ENCODE assay signal across 9 cellular contexts in the genomic region with DNA sequence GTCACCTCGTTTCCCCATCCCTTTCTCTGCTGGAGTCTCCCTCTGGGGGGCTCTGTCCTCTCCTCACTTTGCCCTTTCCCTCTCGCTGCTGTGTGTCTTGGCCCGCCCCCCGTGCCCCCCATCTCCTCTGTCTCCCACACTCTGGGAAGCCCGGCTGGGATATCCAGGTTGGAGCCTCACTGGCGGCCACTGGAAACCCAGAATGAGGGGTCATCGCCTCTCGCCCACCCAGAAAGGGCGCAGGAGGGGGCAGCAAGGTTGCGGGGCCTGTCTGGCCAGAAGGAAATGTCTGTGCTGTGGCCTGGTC. TPM values are rescaled to one million over a fixed set of nuclear protein-coding genes. Genes with fewer than 3 reads are reported as not detected.
DNase-seq lines count a peak whose midpoint lies in the region; ATAC-seq and TF ChIP-seq lines count a peak whose summit lies in the region.
"Had no signal": no experiment of that assay in that cellular context is flagged by ENCODE, and none has a peak within 500 bp of the region (broad histone marks: within the 10 kb centered on the region; RNA-seq: fewer than 3 reads in every experiment).

No MANE protein-coding gene starts in this region.

- H3K4me3 ChIP-seq in GM23338 = peak overlapping the region; percentile 71
- H3K4me3 ChIP-seq in iPS-18c (ENCODE audit: insufficient read depth, low read depth, low read length) = peak overlapping the region; percentile 32; the same call in 1 of the 2 replicates
- H3K4me3 ChIP-seq in skeletal muscle satellite cell (ENCODE audit: low read length) = peak overlapping the region; percentile 48

- H2AFZ ChIP-seq in GM23338 = no peak overlapping the region

- peak overlapping the region; percentile 86 for H3K9ac ChIP-seq in skeletal muscle satellite cell (ENCODE audit: low read depth, low read length)

- H3K4me1 ChIP-seq in GM23338 (ENCODE audit: insufficient read depth) = peaks cover 52% of the 10 kb centered on the region
- H3K4me1 ChIP-seq in skeletal muscle satellite cell (ENCODE audit: control insufficient read depth, insufficient read depth, low read length) = peaks cover 82% of the 10 kb centered on the region

- H3K4me3 Mint-ChIP-seq in GM23338 = peak overlapping the region; percentile 77
- H3K4me3 Mint-ChIP-seq in activated naive CD8-positive, alpha-beta T cell treated with anti-CD3 and anti-CD28 coated beads, Interleukin-2, amount 10 ng/mL, durations not matched to agents 7 days and 5 days = no peak overlapping the region

- H3K9me3 Mint-ChIP-seq in GM23338 = peaks cover 3% of the 10 kb centered on the region; the same call in 2 of the 3 replicates
- no peaks in the 10 kb centered on the region for H3K9me3 Mint-ChIP-seq in activated naive CD8-positive, alpha-beta T cell treated with anti-CD3 and anti-CD28 coated beads, Interleukin-2, amount 10 ng/mL, durations not matched to agents 7 days and 5 days

- H3K9me2 ChIP-seq in GM23338 (ENCODE audit: insufficient read depth) = no peaks in the 10 kb centered on the region

- H3K27ac Mint-ChIP-seq in GM23338 = peak overlapping the region; percentile 89; the same call in 1 of the 2 replicates
- H3K27ac Mint-ChIP-seq in activated naive CD8-positive, alpha-beta T cell treated with anti-CD3 and anti-CD28 coated beads, Interleukin-2, amount 10 ng/mL, durations not matched to agents 7 days and 5 days = peak overlapping the region; percentile 79

- no peaks in the 10 kb centered on the region for H3K27me3 ChIP-seq in GM23338 (ENCODE audit: insufficient read depth)
- no peaks in the 10 kb centered on the region for H3K27me3 ChIP-seq in skeletal muscle satellite cell (ENCODE audit: control insufficient read depth, insufficient read depth, low read length)

- no peaks in the 10 kb centered on the region for H3K79me2 ChIP-seq in GM23338 (replicated peaks; ENCODE audit: insufficient read depth)

- peaks cover 15% of the 10 kb centered on the region for H3K36me3 Mint-ChIP-seq in GM23338 (ENCODE audit: low read depth)
- H3K36me3 Mint-ChIP-seq in activated naive CD8-positive, alpha-beta T cell treated with anti-CD3 and anti-CD28 coated beads, Interleukin-2, amount 10 ng/mL, durations not matched to agents 7 days and 5 days = peaks cover 32% of the 10 kb centered on the region

- H3K4me2 ChIP-seq in GM23338 = peak overlapping the region; percentile 90
- peak overlapping the region; percentile 76 for H3K4me2 ChIP-seq in skeletal muscle satellite cell (ENCODE audit: low read length)

- H3K27ac ChIP-seq in GM23338 (ENCODE audit: low read depth) = no peak overlapping the region

- no peaks in the 10 kb centered on the region; the same call in 1 of the 2 replicates for H4K20me1 ChIP-seq in GM23338 (replicated peaks; ENCODE audit: insufficient read depth)

- POLR2A ChIA-PET in activated naive CD8-positive, alpha-beta T cell treated with anti-CD3 and anti-CD28 coated beads, Interleukin-2, amount 10 ng/mL, durations not matched to agents 7 days and 5 days (lab: Charles Lee) = interaction anchor here (1.1 to 1.8 kb wide), 2 partner anchors 17 to 26 kb away, joined by 3 to 6 read pairs; no protein-coding TSS in a partner anchor

- peaks cover 39% of the 10 kb centered on the region for H3K27me3 Mint-ChIP-seq in GM23338 (ENCODE audit: insufficient read depth, low read depth, poor library complexity)
- no peaks in the 10 kb centered on the region for H3K27me3 Mint-ChIP-seq in activated naive CD8-positive, alpha-beta T cell treated with anti-CD3 and anti-CD28 coated beads, Interleukin-2, amount 10 ng/mL, durations not matched to agents 7 days and 5 days

- ATAC-seq in GM23338 (no peak), GM21723 (IDR thresholded peaks at IDR 0.05; ENCODE audit: unreplicated experiment) (no peak), HG03196 (IDR thresholded peaks at IDR 0.05; ENCODE audit: unreplicated experiment) (no peak)
- no peak for ATAC-seq in activated naive CD8-positive, alpha-beta T cell treated with anti-CD3 and anti-CD28 coated beads, Interleukin-2, amount 10 ng/mL, durations not matched to agents 7 days and 5 days (ENCODE audit: low read depth)

- no peak for DNase-seq in GM23338 (ENCODE audit: low spot score)
- DNase-seq in activated naive CD8-positive, alpha-beta T cell treated with anti-CD3 and anti-CD28 coated beads, Interleukin-2, amount 10 ng/mL, durations not matched to agents 7 days and 5 days = no peak
- no peak for DNase-seq in NCI-H1930 (lab: John Stamatoyannopoulos, UW)
- no peak for DNase-seq in HUDEP-2 (lab: John Stamatoyannopoulos, UW; ENCODE audit: unreplicated experiment in 76 of 76)
- DNase-seq: NCI-H1417 treated with DMSO at 0.1 percent for 48 hours had no signal

- TF ChIP-seq CTCF in GM23338 (conservative IDR thresholded peaks at IDR 0.05; ENCODE audit: low read depth in 2 of 2) = no peak

- H3K36me3 ChIP-seq in GM23338 (ENCODE audit: insufficient read depth) (no peaks in the 10 kb centered on the region), skeletal muscle satellite cell (ENCODE audit: insufficient read depth, low read length) (peaks cover 40% of the 10 kb centered on the region)

- H3K9me3 ChIP-seq in iPS-18c (ENCODE audit: control insufficient read depth, insufficient read depth, low read length) (no peaks in the 10 kb centered on the region), skeletal muscle satellite cell (replicated peaks; ENCODE audit: low read length) (no peaks in the 10 kb centered on the region)

- H3K4me1 Mint-ChIP-seq in GM23338 = peaks cover 63% of the 10 kb centered on the region
- peaks cover 51% of the 10 kb centered on the region for H3K4me1 Mint-ChIP-seq in activated naive CD8-positive, alpha-beta T cell treated with anti-CD3 and anti-CD28 coated beads, Interleukin-2, amount 10 ng/mL, durations not matched to agents 7 days and 5 days

- H3F3A ChIP-seq in GM23338 (replicated peaks; ENCODE audit: low read depth) = peaks cover 31% of the 10 kb centered on the region

TF ChIP-seq in GM23338, 12 proteins besides CTCF, POLR2A, EP300 and RAD21 (continues in another document):
- no peak for TF ChIP-seq ZNF114 (CRISPR knock-in tag; IDR thresholded peaks at IDR 0.05)
- TF ChIP-seq POLR2AphosphoS5 (IDR thresholded peaks at IDR 0.05; ENCODE audit: low read depth) = no peak
- TF ChIP-seq STAT1 (IDR thresholded peaks at IDR 0.05; ENCODE audit: unreplicated experiment) = no peak
- no peak for TF ChIP-seq CREB1 (CRISPR knock-in tag; IDR thresholded peaks at IDR 0.05; ENCODE audit: low read depth)
- TF ChIP-seq, protein P1, sequence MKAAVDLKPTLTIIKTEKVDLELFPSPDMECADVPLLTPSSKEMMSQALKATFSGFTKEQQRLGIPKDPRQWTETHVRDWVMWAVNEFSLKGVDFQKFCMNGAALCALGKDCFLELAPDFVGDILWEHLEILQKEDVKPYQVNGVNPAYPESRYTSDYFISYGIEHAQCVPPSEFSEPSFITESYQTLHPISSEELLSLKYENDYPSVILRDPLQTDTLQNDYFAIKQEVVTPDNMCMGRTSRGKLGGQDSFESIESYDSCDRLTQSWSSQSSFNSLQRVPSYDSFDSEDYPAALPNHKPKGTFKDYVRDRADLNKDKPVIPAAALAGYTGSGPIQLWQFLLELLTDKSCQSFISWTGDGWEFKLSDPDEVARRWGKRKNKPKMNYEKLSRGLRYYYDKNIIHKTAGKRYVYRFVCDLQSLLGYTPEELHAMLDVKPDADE (IDR thresholded peaks at IDR 0.05) = no peak
- no peak for TF ChIP-seq ZNF331 (CRISPR knock-in tag; IDR thresholded peaks at IDR 0.05; ENCODE audit: low read depth)

RNA-seq across cellular contexts. Expression of a gene that starts 15.6 kb away (rescaled TPM):
- total RNA-seq in GM23338 (2014; rRNA removed; shearing (Covaris generic)) = 8.0 and 9.7 TPM in 2 replicates
- polyA plus RNA-seq in GM23338 (2016; fragmentation: Nextera tagmentation; extraction: Ambion mirVana) = 8.2 and 11.0 TPM in 2 replicates
- 10 to 100 TPM; 37.8 to 40.8 TPM for total RNA-seq in activated naive CD8-positive, alpha-beta T cell treated with anti-CD3 and anti-CD28 coated beads, Interleukin-2, amount 10 ng/mL, durations not matched to agents 7 days and 5 days
- 5.8 and 6.6 TPM in 2 replicates for total RNA-seq in skeletal muscle satellite cell (2012; rRNA removed)

RNA-seq across cellular contexts. Expression of a gene that starts 28.1 kb away (rescaled TPM):
- 6.7 and 7.9 TPM in 2 replicates for total RNA-seq in GM23338 (2014; rRNA removed; shearing (Covaris generic))
- polyA plus RNA-seq in GM23338 (2016; fragmentation: Nextera tagmentation; extraction: Ambion mirVana) = 0.99 and 1.4 TPM in 2 replicates
- total RNA-seq in activated naive CD8-positive, alpha-beta T cell treated with anti-CD3 and anti-CD28 coated beads, Interleukin-2, amount 10 ng/mL, durations not matched to agents 7 days and 5 days = 100 to 1,000 TPM; 172 to 179 TPM
- total RNA-seq in skeletal muscle satellite cell (2012; rRNA removed) = 14.4 and 18.8 TPM in 2 replicates

RNA-seq across cellular contexts. Expression of a gene that starts 38.4 kb away (rescaled TPM):
- total RNA-seq in GM23338 (2014; rRNA removed; shearing (Covaris generic)) = 2.7 and 3.0 TPM in 2 replicates
- 4.9 and 7.4 TPM in 2 replicates for polyA plus RNA-seq in GM23338 (2016; fragmentation: Nextera tagmentation; extraction: Ambion mirVana)
- total RNA-seq in activated naive CD8-positive, alpha-beta T cell treated with anti-CD3 and anti-CD28 coated beads, Interleukin-2, amount 10 ng/mL, durations not matched to agents 7 days and 5 days = 10 to 100 TPM; 11.5 to 13.0 TPM
- total RNA-seq in skeletal muscle satellite cell (2012; rRNA removed) = 3.7 and 5.3 TPM in 2 replicates

RNA-seq across cellular contexts. Expression of a gene that starts 50.7 kb away (rescaled TPM):
- 9.3 and 9.5 TPM in 2 replicates for total RNA-seq in GM23338 (2014; rRNA removed; shearing (Covaris generic))
- 8.1 and 10.6 TPM in 2 replicates for polyA plus RNA-seq in GM23338 (2016; fragmentation: Nextera tagmentation; extraction: Ambion mirVana)
- total RNA-seq in activated naive CD8-positive, alpha-beta T cell treated with anti-CD3 and anti-CD28 coated beads, Interleukin-2, amount 10 ng/mL, durations not matched to agents 7 days and 5 days = 10 to 100 TPM; 11.4 to 13.0 TPM
- total RNA-seq in skeletal muscle satellite cell (2012; rRNA removed) = 3.8 and 5.7 TPM in 2 replicates

Comparison
In these comparisons a context has a peak if more than half of its experiments do, and no peak if none do; other contexts are left out.
1. RNA of a gene that starts 28.1 kb away (total RNA-seq): 172 to 179 TPM in activated naive CD8-positive, alpha-beta T cell treated with anti-CD3 and anti-CD28 coated beads, Interleukin-2, amount 10 ng/mL, durations not matched to agents 7 days and 5 days; 6.7 to 7.9 TPM in GM23338; every median in the first group is over 10 times any median in the second.
2. Peak in every context shown above with its lines, with median percentiles within 50 percentile points of each other: H3K4me3 ChIP-seq.